In the genomic region with DNA sequence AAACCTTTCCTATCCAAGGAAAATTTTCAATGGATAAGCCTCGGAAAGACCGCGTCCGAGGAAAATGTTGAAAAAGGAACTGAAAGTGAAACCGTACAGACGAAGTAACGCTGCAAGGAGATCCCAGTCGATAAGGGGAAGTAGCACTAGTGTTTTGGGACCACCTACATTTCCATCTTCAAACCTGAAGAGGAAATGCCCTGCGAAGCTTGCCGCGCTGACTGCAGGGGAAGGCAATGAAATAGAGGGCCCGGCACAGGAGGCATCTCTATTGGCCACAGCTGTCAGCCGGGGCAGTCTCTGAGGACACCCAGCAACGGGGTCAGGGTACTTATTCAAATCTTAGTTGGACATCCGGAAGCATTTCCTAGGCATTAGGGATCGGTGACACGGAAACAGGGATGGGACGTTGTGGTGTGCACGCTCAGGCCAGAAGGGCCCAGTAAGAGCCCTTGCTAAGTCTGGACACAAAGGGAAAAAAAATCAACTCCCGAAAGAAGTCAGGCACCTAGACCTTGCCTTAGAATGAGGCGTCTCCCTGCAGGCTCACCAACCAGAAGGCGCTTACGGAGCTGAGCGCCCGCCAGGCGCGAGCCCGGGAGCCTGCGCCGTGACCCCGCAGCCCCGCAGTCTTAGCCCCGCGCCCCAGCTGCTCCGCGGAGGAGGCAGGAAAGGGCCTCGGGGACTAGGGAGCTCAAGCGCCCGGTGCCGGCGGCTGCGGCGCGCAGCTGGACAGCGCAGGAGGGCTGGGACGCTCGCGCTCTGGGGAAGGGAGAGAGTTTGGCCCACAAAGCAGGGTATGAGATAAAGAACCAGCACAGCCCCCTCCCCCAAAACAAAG, we compare ENCODE assay signal across 8 cellular contexts. TPM values are rescaled to one million over a fixed set of nuclear protein-coding genes. Genes with fewer than 3 reads are reported as not detected.
DNase-seq lines count a peak whose midpoint lies in the region; ATAC-seq and TF ChIP-seq lines count a peak whose summit lies in the region.

No MANE protein-coding gene starts in this region.

- H3K27me3 Mint-ChIP-seq in activated T-helper 2 cell treated with anti-CD3 and anti-CD28 coated beads, Interferon-gamma antibody, Interleukin-2, Interleukin-4, amounts not matched to agents 10 μg/mL and 5 μg/mL and 100 μg/mL, durations not matched to agents 14 hours and 24 hours and 36 hours (ENCODE audit: low read depth), result no peaks in the 10 kb centered on the region
- no peaks in the 10 kb centered on the region for H3K27me3 Mint-ChIP-seq in natural killer cell (ENCODE audit: low read depth in 2 of 2)

- peak overlapping the region; percentile 85 for H3K27ac ChIP-seq in PC-9
- peak overlapping the region; percentile 65 to 95 (median 92) for H3K27ac ChIP-seq in tibial nerve

- POLR2A ChIA-PET in PC-9 (lab: Charles Lee; ENCODE audit: unreplicated experiment), result interaction anchor here (0.6 to 1.0 kb wide), 8 partner anchors 23 to 324 kb away, joined by 3 to 7 read pairs (median 4); a partner anchor contains a TSS

- peaks cover 33% of the 10 kb centered on the region for H3K4me1 Mint-ChIP-seq in activated T-helper 2 cell treated with anti-CD3 and anti-CD28 coated beads, Interferon-gamma antibody, Interleukin-2, Interleukin-4, amounts not matched to agents 10 μg/mL and 5 μg/mL and 100 μg/mL, durations not matched to agents 14 hours and 24 hours and 36 hours (ENCODE audit: low read depth)
- H3K4me1 Mint-ChIP-seq in natural killer cell, result peaks cover 37 to 69% of the 10 kb centered on the region in 2 donors

- H3K27ac Mint-ChIP-seq in activated T-helper 2 cell treated with anti-CD3 and anti-CD28 coated beads, Interferon-gamma antibody, Interleukin-2, Interleukin-4, amounts not matched to agents 10 μg/mL and 5 μg/mL and 100 μg/mL, durations not matched to agents 14 hours and 24 hours and 36 hours, result peak overlapping the region; percentile 100
- peak overlapping the region; percentile 98 to 99 for H3K27ac Mint-ChIP-seq in natural killer cell

- peak overlapping the region; percentile 95 for H3K4me3 Mint-ChIP-seq in activated T-helper 2 cell treated with anti-CD3 and anti-CD28 coated beads, Interferon-gamma antibody, Interleukin-2, Interleukin-4, amounts not matched to agents 10 μg/mL and 5 μg/mL and 100 μg/mL, durations not matched to agents 14 hours and 24 hours and 36 hours (ENCODE audit: low read depth)
- peak overlapping the region; percentile 97 for H3K4me3 Mint-ChIP-seq in natural killer cell

- H3K36me3 Mint-ChIP-seq in activated T-helper 2 cell treated with anti-CD3 and anti-CD28 coated beads, Interferon-gamma antibody, Interleukin-2, Interleukin-4, amounts not matched to agents 10 μg/mL and 5 μg/mL and 100 μg/mL, durations not matched to agents 14 hours and 24 hours and 36 hours (ENCODE audit: low read depth), result peaks cover 70% of the 10 kb centered on the region
- H3K36me3 Mint-ChIP-seq in natural killer cell, result no peaks in the 10 kb centered on the region

- no peak for TF ChIP-seq CTCF in PC-9 (conservative IDR thresholded peaks at IDR 0.05)
- TF ChIP-seq CTCF in fibroblast of the aortic adventitia (IDR thresholded peaks at IDR 0.05; ENCODE audit: insufficient read depth, low read length), result no peak
- TF ChIP-seq CTCF in natural killer cell (IDR thresholded peaks at IDR 0.05), result no peak
- no peak for TF ChIP-seq CTCF in tibial nerve (IDR thresholded peaks at IDR 0.05)

- peak overlapping the region; percentile 87 for H3K4me2 ChIP-seq in PC-9

- ATAC-seq in GM21423 (IDR thresholded peaks at IDR 0.05; ENCODE audit: unreplicated experiment), result peak; percentile 38
- ATAC-seq in natural killer cell, result peak; percentile 46 to 69 (median 51)

- H3K4me3 ChIP-seq in PC-9 (peak overlapping the region; percentile 66), fibroblast of the aortic adventitia (ENCODE audit: low read depth, low read length) (peak overlapping the region; percentile 91), tibial nerve (peak overlapping the region; percentile 67 to 94 (median 80))

- H3K9me2 ChIP-seq in PC-9 (ENCODE audit: insufficient read depth), result no peaks in the 10 kb centered on the region

- 0% methylated on average over 39 to 46 of the region's 48 CpGs for WGBS in tibial nerve, 2 donors

- no peak for TF ChIP-seq POLR2A in tibial nerve (IDR thresholded peaks at IDR 0.05)

- CTCF ChIA-PET in PC-9 (lab: Charles Lee), result interaction anchor here (0.5 to 2.3 kb wide), 5 partner anchors 24 to 55 kb away, joined by 3 to 11 read pairs (median 4); a partner anchor contains a TSS

- peaks cover 3% of the 10 kb centered on the region; the same call in 1 of the 2 replicates for H3F3A ChIP-seq in PC-9 (ENCODE audit: insufficient read depth, low read depth)

- H2AFZ ChIP-seq in PC-9, result peak overlapping the region; percentile 80

- peak in 1 of 2 donors; percentile 53 for TF ChIP-seq EP300 in tibial nerve (IDR thresholded peaks at IDR 0.05)

- H3K27me3 ChIP-seq in PC-9 (ENCODE audit: insufficient read depth, low read depth) (no peaks in the 10 kb centered on the region), tibial nerve (no peaks in the 10 kb centered on the region)

- H3K9me3 ChIP-seq in PC-9 (ENCODE audit: insufficient read depth, low read depth) (peaks cover 16% of the 10 kb centered on the region), tibial nerve (no peaks in the 10 kb centered on the region)

- no peaks in the 10 kb centered on the region for H3K9me3 Mint-ChIP-seq in activated T-helper 2 cell treated with anti-CD3 and anti-CD28 coated beads, Interferon-gamma antibody, Interleukin-2, Interleukin-4, amounts not matched to agents 10 μg/mL and 5 μg/mL and 100 μg/mL, durations not matched to agents 14 hours and 24 hours and 36 hours
- no peaks in the 10 kb centered on the region for H3K9me3 Mint-ChIP-seq in natural killer cell

- DNase-seq in DMS53 (lab: John Stamatoyannopoulos, UW), result peak; percentile 85
- peak in 67 of 76 experiments; percentile 13 to 74 (median 49) for DNase-seq in HUDEP-2 (lab: John Stamatoyannopoulos, UW; ENCODE audit: unreplicated experiment in 76 of 76)
- DNase-seq in PC-9, result peak; percentile 50 to 53
- peak; percentile 71 for DNase-seq in activated T-helper 2 cell treated with anti-CD3 and anti-CD28 coated beads, Interferon-gamma antibody, Interleukin-2, Interleukin-4, amounts not matched to agents 10 μg/mL and 5 μg/mL and 100 μg/mL, durations not matched to agents 14 hours and 24 hours and 36 hours (ENCODE audit: low spot score)
- peak; percentile 58 for DNase-seq in fibroblast of the aortic adventitia (ENCODE audit: low read depth)
- peak; percentile 45 for DNase-seq in natural killer cell
- DNase-seq in tibial nerve (ENCODE audit: low spot score in 2 of 2), result peak in 1 of 2 donors; percentile 43

- intact Hi-C loops in PC-9 (cut with micrococcal nuclease; ENCODE audit: unreplicated experiment), result loop anchor here (1.0 to 2.0 kb wide), 3 partner anchors 38 to 53 kb away; a partner anchor contains a TSS
- intact Hi-C loops in activated T-helper 2 cell treated with anti-CD3 and anti-CD28 coated beads, Interferon-gamma antibody, Interleukin-2, Interleukin-4, amounts not matched to agents 10 μg/mL and 5 μg/mL and 100 μg/mL, durations not matched to agents 14 hours and 24 hours and 36 hours (cut with micrococcal nuclease), result loop anchor here (1.0 to 5.0 kb wide), 3 partner anchors 23 to 72 kb away; a partner anchor contains a TSS
- intact Hi-C loops in natural killer cell (cut with micrococcal nuclease), result loop anchor here (1.0 to 2.0 kb wide), 2 partner anchors 23 to 24 kb away; a partner anchor contains a TSS

- no peaks in the 10 kb centered on the region for H4K20me1 ChIP-seq in PC-9 (ENCODE audit: insufficient read depth)

- H3K36me3 ChIP-seq in PC-9 (ENCODE audit: low read depth) (no peaks in the 10 kb centered on the region; the same call in 1 of the 2 replicates), tibial nerve (peaks cover 9 to 57% (median 15%) of the 10 kb centered on the region in 3 donors)

- H3K4me1 ChIP-seq in PC-9 (replicated peaks; ENCODE audit: insufficient read depth), result peaks cover 15% of the 10 kb centered on the region
- peaks cover 0 to 25% (median 12%) of the 10 kb centered on the region in 4 donors for H3K4me1 ChIP-seq in tibial nerve

- peaks cover 21% of the 10 kb centered on the region for H3K79me2 ChIP-seq in PC-9 (ENCODE audit: low read depth)

- TSS peak; percentile 75 for BruUV-seq in PC-9 (replicated peaks; lab: Mats Ljungman, UMichigan)

RNA-seq across cellular contexts. Expression of a gene that starts 0.6 kb away (rescaled TPM):
- total RNA-seq in PC-9 (2021), result 34.8 and 43.2 TPM in 2 replicates
- total RNA-seq in activated T-helper 2 cell treated with anti-CD3 and anti-CD28 coated beads, Interferon-gamma antibody, Interleukin-2, Interleukin-4, amounts not matched to agents 10 μg/mL and 5 μg/mL and 100 μg/mL, durations not matched to agents 14 hours and 24 hours and 36 hours, result 49.1 and 53.2 TPM in 2 replicates
- 23.5 and 36.2 TPM in 2 replicates for total RNA-seq in fibroblast of the aortic adventitia (ENCODE audit: low replicate concordance)
- total RNA-seq in natural killer cell, result 100 to 1,000 TPM; 113 to 121 (median 114) TPM
- 10 to 100 TPM; 59.4 to 66.1 (median 62.9) TPM for total RNA-seq in tibial nerve

RNA-seq across cellular contexts. Expression of a gene that starts 6.4 kb away (rescaled TPM):
- total RNA-seq in PC-9 (2021) (51.4 and 70.8 TPM in 2 replicates), fibroblast of the aortic adventitia (ENCODE audit: low replicate concordance) (0.90 TPM in 1 of 2 replicates, not detected in the other), natural killer cell (10 to 100 TPM; 31.8 to 36.3 (median 34.3) TPM), tibial nerve (10 to 100 TPM; 15.7 to 46.9 (median 37.4) TPM)
- total RNA-seq in activated T-helper 2 cell treated with anti-CD3 and anti-CD28 coated beads, Interferon-gamma antibody, Interleukin-2, Interleukin-4, amounts not matched to agents 10 μg/mL and 5 μg/mL and 100 μg/mL, durations not matched to agents 14 hours and 24 hours and 36 hours, result 49.0 and 49.1 TPM in 2 replicates

RNA-seq across cellular contexts. Expression of a gene that starts 24.2 kb away (rescaled TPM):
- total RNA-seq in PC-9 (2021) (99.9 and 117 TPM in 2 replicates), fibroblast of the aortic adventitia (ENCODE audit: low replicate concordance) (0.36 and 3.3 TPM in 2 replicates), natural killer cell (10 to 100 TPM; 27.8 to 34.6 (median 30.2) TPM), tibial nerve (10 to 100 TPM in 3 of 4 donors, 1 to 10 TPM in 1; 6.9 to 23.1 (median 14.9) TPM)
- 15.4 and 15.5 TPM in 2 replicates for total RNA-seq in activated T-helper 2 cell treated with anti-CD3 and anti-CD28 coated beads, Interferon-gamma antibody, Interleukin-2, Interleukin-4, amounts not matched to agents 10 μg/mL and 5 μg/mL and 100 μg/mL, durations not matched to agents 14 hours and 24 hours and 36 hours

RNA-seq across cellular contexts. Expression of a gene that starts 24.6 kb away (rescaled TPM):
- total RNA-seq in PC-9 (2021) (0.46 and 0.65 TPM in 2 replicates), fibroblast of the aortic adventitia (ENCODE audit: low replicate concordance) (not detected in 2 replicates), natural killer cell (100 to 1,000 TPM; 246 to 310 (median 272) TPM), tibial nerve (10 to 100 TPM in 2 of 4 donors, 1 to 10 TPM in 2; 6.1 to 14.1 (median 10.2) TPM)
- 161 and 170 TPM in 2 replicates for total RNA-seq in activated T-helper 2 cell treated with anti-CD3 and anti-CD28 coated beads, Interferon-gamma antibody, Interleukin-2, Interleukin-4, amounts not matched to agents 10 μg/mL and 5 μg/mL and 100 μg/mL, durations not matched to agents 14 hours and 24 hours and 36 hours

RNA-seq across cellular contexts. Expression of a gene that starts 44.2 kb away (rescaled TPM):
- total RNA-seq in PC-9 (2021) (8.8 and 9.0 TPM in 2 replicates), fibroblast of the aortic adventitia (ENCODE audit: low replicate concordance) (not detected in 2 replicates), natural killer cell (under 1 TPM in 2 of 3 donors, not detected in 1; 0.07 to 0.09 TPM), tibial nerve (not detected)
- total RNA-seq in activated T-helper 2 cell treated with anti-CD3 and anti-CD28 coated beads, Interferon-gamma antibody, Interleukin-2, Interleukin-4, amounts not matched to agents 10 μg/mL and 5 μg/mL and 100 μg/mL, durations not matched to agents 14 hours and 24 hours and 36 hours, result 0.05 TPM in 1 of 2 replicates, not detected in the other
